In genomic region chr3:140270329-140270728, GRCh38 we compare ENCODE assay signal across 28 cellular contexts.
"Had no signal": no experiment of that assay in that cellular context is flagged by ENCODE, and none has a peak within 500 bp of the region (broad histone marks: within the 10 kb centered on the region; RNA-seq: fewer than 3 reads in every experiment).

No MANE protein-coding gene starts in this region.

- H3K27me3 Mint-ChIP-seq: activated naive CD8-positive, alpha-beta T cell treated with anti-CD3 and anti-CD28 coated beads for 36 hours; stimulated activated memory B cell treated with anti-CD40 and anti-IgM and Interleukin-4, amounts not matched to agents 10 μg/mL and 1 μg/mL and 100 μg/mL, for 72 hours had no signal

- H3K4me1 ChIP-seq: adrenal gland, body of pancreas, esophagus squamous epithelium, vagina had no signal

- DNase-seq: activated CD4-positive, alpha-beta T cell treated with anti-CD3 and anti-CD28 coated beads for 36 hours; activated CD4-positive, alpha-beta T cell treated with anti-CD3 and anti-CD28 coated beads, Interleukin-2, amount 50 U/mL, for 4 hours; activated CD4-positive, CD25-positive, alpha-beta regulatory T cell; activated effector memory CD4-positive, alpha-beta T cell treated with anti-CD3 and anti-CD28 coated beads, Interleukin-2, amount 50 U/mL, for 16 hours; activated naive CD4-positive, alpha-beta T cell treated with anti-CD3 and anti-CD28 coated beads for 36 hours; activated naive CD8-positive, alpha-beta T cell treated with anti-CD3 and anti-CD28 coated beads for 36 hours; activated T-cell treated with anti-CD3 and anti-CD28 coated beads, Interleukin-2, amount 50 U/mL, for 1 hour; adrenal gland; aorta; body of pancreas; esophagus squamous epithelium; left cardiac atrium; left ventricle myocardium superior; ovary; stimulated activated CD4-positive, alpha-beta T cell treated with anti-CD3 and anti-CD28 coated beads, Interleukin-12 subunit alpha, Interleukin-12 subunit beta, amount 100 ng/mL, for 4 hours; stimulated activated CD4-positive, alpha-beta T cell treated with anti-CD3 and anti-CD28 coated beads, Interleukin-4, amount 100 ng/mL, for 24 hours; stimulated activated CD8-positive, alpha-beta memory T cell treated with anti-CD3 and anti-CD28 coated beads, Interleukin-4, amount 100 ng/mL, for 48 hours; stimulated activated naive CD8-positive, alpha-beta T cell treated with anti-CD3 and anti-CD28 coated beads, Interleukin-15, amount 100 ng/mL, for 72 hours; substantia nigra had no signal

- H3K27ac Mint-ChIP-seq: activated CD4-positive, alpha-beta T cell treated with anti-CD3 and anti-CD28 coated beads for 36 hours; activated naive CD4-positive, alpha-beta T cell treated with anti-CD3 and anti-CD28 coated beads for 36 hours; activated naive CD8-positive, alpha-beta T cell treated with anti-CD3 and anti-CD28 coated beads for 36 hours; activated T-helper 1 cell treated with anti-CD3 and anti-CD28 coated beads, Interleukin-12 subunit alpha, Interleukin-12 subunit beta, Interleukin-2, Interleukin-4 antibody, amounts not matched to agents 30 ng/mL and 10 ng/mL and 1 ng/mL, durations not matched to agents 14 hours and 24 hours and 36 hours; nephron; progenitor cell of endocrine pancreas; stimulated activated memory B cell treated with anti-CD40 and anti-IgM and Interleukin-4, amounts not matched to agents 10 μg/mL and 1 μg/mL and 100 μg/mL, for 72 hours; stimulated activated naive CD8-positive, alpha-beta T cell treated with anti-CD3 and anti-CD28 coated beads, Interleukin-15, amount 100 ng/mL, for 72 hours; type B pancreatic cell had no signal

- H3K27ac ChIP-seq: adrenal gland, body of pancreas, esophagus squamous epithelium, neutrophil, ovary, skin epidermis, vagina had no signal

- H3K4me3 Mint-ChIP-seq: activated CD4-positive, alpha-beta T cell treated with anti-CD3 and anti-CD28 coated beads for 36 hours; activated naive CD4-positive, alpha-beta T cell treated with anti-CD3 and anti-CD28 coated beads for 36 hours; activated naive CD8-positive, alpha-beta T cell treated with anti-CD3 and anti-CD28 coated beads for 36 hours; activated T-helper 1 cell treated with anti-CD3 and anti-CD28 coated beads, Interleukin-12 subunit alpha, Interleukin-12 subunit beta, Interleukin-2, Interleukin-4 antibody, amounts not matched to agents 30 ng/mL and 10 ng/mL and 1 ng/mL, durations not matched to agents 14 hours and 24 hours and 36 hours; nephron; stimulated activated memory B cell treated with anti-CD40 and anti-IgM and Interleukin-4, amounts not matched to agents 10 μg/mL and 1 μg/mL and 100 μg/mL, for 72 hours; stimulated activated naive CD8-positive, alpha-beta T cell treated with anti-CD3 and anti-CD28 coated beads, Interleukin-15, amount 100 ng/mL, for 72 hours; type B pancreatic cell had no signal

- H3K9me3 ChIP-seq: adrenal gland, body of pancreas, esophagus squamous epithelium, neutrophil, ovary, vagina had no signal

- H3K4me1 Mint-ChIP-seq: activated CD4-positive, alpha-beta T cell treated with anti-CD3 and anti-CD28 coated beads for 36 hours; activated naive CD8-positive, alpha-beta T cell treated with anti-CD3 and anti-CD28 coated beads for 36 hours; nephron; stimulated activated memory B cell treated with anti-CD40 and anti-IgM and Interleukin-4, amounts not matched to agents 10 μg/mL and 1 μg/mL and 100 μg/mL, for 72 hours; stimulated activated naive CD8-positive, alpha-beta T cell treated with anti-CD3 and anti-CD28 coated beads, Interleukin-15, amount 100 ng/mL, for 72 hours had no signal

- H3K9me3 Mint-ChIP-seq: activated naive CD4-positive, alpha-beta T cell treated with anti-CD3 and anti-CD28 coated beads for 36 hours; activated naive CD8-positive, alpha-beta T cell treated with anti-CD3 and anti-CD28 coated beads for 36 hours; activated T-helper 1 cell treated with anti-CD3 and anti-CD28 coated beads, Interleukin-12 subunit alpha, Interleukin-12 subunit beta, Interleukin-2, Interleukin-4 antibody, amounts not matched to agents 30 ng/mL and 10 ng/mL and 1 ng/mL, durations not matched to agents 14 hours and 24 hours and 36 hours; nephron; stimulated activated naive CD8-positive, alpha-beta T cell treated with anti-CD3 and anti-CD28 coated beads, Interleukin-15, amount 100 ng/mL, for 72 hours; type B pancreatic cell had no signal

- H3K36me3 ChIP-seq: adrenal gland, esophagus squamous epithelium, neutrophil, ovary, vagina had no signal

- ATAC-seq: activated CD4-positive, alpha-beta T cell treated with anti-CD3 and anti-CD28 coated beads for 36 hours; body of pancreas; left cardiac atrium; left ventricle myocardium superior; sciatic nerve; stimulated activated memory B cell treated with anti-CD40 and anti-IgM and Interleukin-4, amounts not matched to agents 10 μg/mL and 1 μg/mL and 100 μg/mL, for 72 hours; stimulated activated naive CD8-positive, alpha-beta T cell treated with anti-CD3 and anti-CD28 coated beads, Interleukin-15, amount 100 ng/mL, for 72 hours had no signal

- H3K27me3 ChIP-seq: adrenal gland, body of pancreas, neutrophil, ovary, vagina had no signal

- H3K36me3 Mint-ChIP-seq: activated naive CD8-positive, alpha-beta T cell treated with anti-CD3 and anti-CD28 coated beads for 36 hours; stimulated activated memory B cell treated with anti-CD40 and anti-IgM and Interleukin-4, amounts not matched to agents 10 μg/mL and 1 μg/mL and 100 μg/mL, for 72 hours; type B pancreatic cell had no signal

- H3K4me3 ChIP-seq: adrenal gland, body of pancreas, esophagus squamous epithelium, ovary, skin epidermis, vagina had no signal
